31 cellular contexts compared by ENCODE assay signal in genomic region chr3:167777356-167777755, GRCh38. TPM values are rescaled to one million over a fixed set of nuclear protein-coding genes. Genes with fewer than 3 reads are reported as not detected.
DNase-seq lines count a peak whose midpoint lies in the region; ATAC-seq and TF ChIP-seq lines count a peak whose summit lies in the region.
"Had no signal": no experiment of that assay in that cellular context is flagged by ENCODE, and none has a peak within 500 bp of the region (broad histone marks: within the 10 kb centered on the region; RNA-seq: fewer than 3 reads in every experiment).

No MANE protein-coding gene starts in this region.

- peak; percentile 50 for ATAC-seq in GM18858 (IDR thresholded peaks at IDR 0.05; ENCODE audit: unreplicated experiment)
- peak; percentile 40 for ATAC-seq in GM21423 (IDR thresholded peaks at IDR 0.05; ENCODE audit: unreplicated experiment)
- peak; percentile 74 for ATAC-seq in HG02852 (IDR thresholded peaks at IDR 0.05; ENCODE audit: unreplicated experiment)
- peak; percentile 36 for ATAC-seq in HG03558 (IDR thresholded peaks at IDR 0.05; ENCODE audit: extremely low read depth, unreplicated experiment)
- no peak for ATAC-seq in left ventricle myocardium superior
- ATAC-seq: activated CD4-positive, CD25-positive, alpha-beta regulatory T cell treated with anti-CD3 and anti-CD28 coated beads, Interleukin-2, amount 50 U/mL, for 24 hours; heart left ventricle; pancreas; Right ventricle myocardium inferior; stimulated activated memory B cell treated with anti-CD40 and anti-IgM and Interleukin-4, amounts not matched to agents 10 μg/mL and 1 μg/mL and 100 μg/mL, for 72 hours; T-helper 17 cell; upper lobe of right lung had no signal

- DNase-seq in left ventricle myocardium superior, result no peak
- no peak for DNase-seq in NCI-H2227 (lab: John Stamatoyannopoulos, UW; ENCODE audit: unreplicated experiment)
- no peak for DNase-seq in GM20000 (ENCODE audit: low spot score)
- DNase-seq: activated CD4-positive, alpha-beta memory T cell treated with anti-CD3 and anti-CD28 coated beads for 36 hours; activated naive CD4-positive, alpha-beta T cell treated with anti-CD3 and anti-CD28 coated beads, Interleukin-2, amount 50 U/mL, for 16 hours; amygdala; brain microvascular endothelial cell; C1 segment of cervical spinal cord; dorsolateral prefrontal cortex; foreskin fibroblast; GM23248; heart left ventricle; islet precursor cell; KBM-7; left ventricle myocardium inferior; mesendoderm; NCI-H1092 treated with DMSO at 0.1 percent for 48 hours; NCI-H187; NCI-H524; NK-92 treated with Interleukin-12 subunit alpha and Interleukin-12 subunit beta, amount 100 ng/mL, for 24 hours; pancreas; PC-9; T-helper 17 cell; upper lobe of right lung had no signal

- TF ChIP-seq CTCF in GM20000 (IDR thresholded peaks at IDR 0.05; ENCODE audit: extremely low read depth, missing control alignments), result no peak

- intact Hi-C loops in left ventricle myocardium superior (cut with micrococcal nuclease), result no loop called here

RNA-seq across cellular contexts. Expression of gene SERPINI1, which starts 41.8 kb away (rescaled TPM):
- total RNA-seq in left ventricle myocardium superior, result 5.1 TPM

RNA-seq across cellular contexts. Expression of gene PDCD10, which starts 42.7 kb away (rescaled TPM):
- 34.7 TPM for total RNA-seq in left ventricle myocardium superior
